Comparison of ENCODE assay signal across 2 cellular contexts in the genomic region with DNA sequence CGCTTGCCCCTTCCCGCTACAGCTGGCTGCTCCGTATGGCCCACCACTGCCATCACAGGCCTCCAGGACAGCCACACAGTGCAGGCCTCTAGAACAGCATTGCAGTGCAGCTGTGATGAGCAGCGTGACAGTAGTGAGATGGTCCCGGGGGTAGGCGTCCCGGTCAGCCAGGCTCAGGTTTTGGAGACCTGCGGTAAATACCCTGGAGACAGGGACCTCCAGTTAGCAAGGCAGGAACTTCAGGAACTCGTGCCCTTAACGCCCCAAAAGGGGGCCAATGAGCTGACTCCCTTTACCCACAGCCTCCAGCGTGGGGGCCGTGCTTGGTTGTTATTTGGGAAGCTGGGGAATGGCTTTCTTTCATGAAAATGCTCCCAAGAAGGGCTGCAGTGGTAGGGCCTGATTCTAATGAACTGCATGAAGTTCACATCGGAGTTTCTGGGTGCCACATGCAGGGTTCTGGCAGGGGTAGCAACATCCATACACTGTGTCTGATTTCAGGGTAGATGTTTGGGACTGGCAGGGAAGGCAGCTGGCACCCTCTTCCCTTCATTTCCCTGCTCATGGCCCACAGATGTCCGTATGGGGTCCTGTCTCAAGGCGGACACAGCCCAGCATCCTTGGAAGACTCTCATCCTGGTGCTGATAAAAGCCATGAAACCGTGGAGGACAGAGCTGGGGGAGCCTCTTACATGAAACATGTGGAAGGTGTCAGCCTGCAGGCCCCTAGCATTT.
TF ChIP-seq lines count a peak whose summit lies in the region.

No MANE protein-coding gene starts in this region.

TF ChIP-seq in HepG2, 621 proteins besides CTCF, POLR2A, EP300 and RAD21:
- TF ChIP-seq, protein P1, sequence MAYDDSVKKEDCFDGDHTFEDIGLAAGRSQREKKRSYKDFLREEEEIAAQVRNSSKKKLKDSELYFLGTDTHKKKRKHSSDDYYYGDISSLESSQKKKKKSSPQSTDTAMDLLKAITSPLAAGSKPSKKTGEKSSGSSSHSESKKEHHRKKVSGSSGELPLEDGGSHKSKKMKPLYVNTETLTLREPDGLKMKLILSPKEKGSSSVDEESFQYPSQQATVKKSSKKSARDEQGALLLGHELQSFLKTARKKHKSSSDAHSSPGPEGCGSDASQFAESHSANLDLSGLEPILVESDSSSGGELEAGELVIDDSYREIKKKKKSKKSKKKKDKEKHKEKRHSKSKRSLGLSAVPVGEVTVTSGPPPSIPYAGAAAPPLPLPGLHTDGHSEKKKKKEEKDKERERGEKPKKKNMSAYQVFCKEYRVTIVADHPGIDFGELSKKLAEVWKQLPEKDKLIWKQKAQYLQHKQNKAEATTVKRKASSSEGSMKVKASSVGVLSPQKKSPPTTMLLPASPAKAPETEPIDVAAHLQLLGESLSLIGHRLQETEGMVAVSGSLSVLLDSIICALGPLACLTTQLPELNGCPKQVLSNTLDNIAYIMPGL (CRISPR knock-in tag; IDR thresholded peaks at IDR 0.05; ENCODE audit: borderline replicate concordance in 1 of 2, low read depth in 1 of 2): no peak
- TF ChIP-seq CENPX (CRISPR knock-in tag; IDR thresholded peaks at IDR 0.05): no peak
- no peak for TF ChIP-seq SMARCE1 (IDR thresholded peaks at IDR 0.05; ENCODE audit: borderline replicate concordance)
- TF ChIP-seq, protein P2, sequence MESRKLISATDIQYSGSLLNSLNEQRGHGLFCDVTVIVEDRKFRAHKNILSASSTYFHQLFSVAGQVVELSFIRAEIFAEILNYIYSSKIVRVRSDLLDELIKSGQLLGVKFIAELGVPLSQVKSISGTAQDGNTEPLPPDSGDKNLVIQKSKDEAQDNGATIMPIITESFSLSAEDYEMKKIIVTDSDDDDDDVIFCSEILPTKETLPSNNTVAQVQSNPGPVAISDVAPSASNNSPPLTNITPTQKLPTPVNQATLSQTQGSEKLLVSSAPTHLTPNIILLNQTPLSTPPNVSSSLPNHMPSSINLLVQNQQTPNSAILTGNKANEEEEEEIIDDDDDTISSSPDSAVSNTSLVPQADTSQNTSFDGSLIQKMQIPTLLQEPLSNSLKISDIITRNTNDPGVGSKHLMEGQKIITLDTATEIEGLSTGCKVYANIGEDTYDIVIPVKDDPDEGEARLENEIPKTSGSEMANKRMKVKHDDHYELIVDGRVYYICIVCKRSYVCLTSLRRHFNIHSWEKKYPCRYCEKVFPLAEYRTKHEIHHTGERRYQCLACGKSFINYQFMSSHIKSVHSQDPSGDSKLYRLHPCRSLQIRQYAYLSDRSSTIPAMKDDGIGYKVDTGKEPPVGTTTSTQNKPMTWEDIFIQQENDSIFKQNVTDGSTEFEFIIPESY (CRISPR knock-in tag; IDR thresholded peaks at IDR 0.05): no peak
- TF ChIP-seq ZNF251 (CRISPR knock-in tag; IDR thresholded peaks at IDR 0.05): no peak
- no peak for TF ChIP-seq TCF12 (IDR thresholded peaks at IDR 0.05)
- TF ChIP-seq TCF12 (CRISPR knock-in tag; IDR thresholded peaks at IDR 0.05): no peak
- TF ChIP-seq, protein P3, sequence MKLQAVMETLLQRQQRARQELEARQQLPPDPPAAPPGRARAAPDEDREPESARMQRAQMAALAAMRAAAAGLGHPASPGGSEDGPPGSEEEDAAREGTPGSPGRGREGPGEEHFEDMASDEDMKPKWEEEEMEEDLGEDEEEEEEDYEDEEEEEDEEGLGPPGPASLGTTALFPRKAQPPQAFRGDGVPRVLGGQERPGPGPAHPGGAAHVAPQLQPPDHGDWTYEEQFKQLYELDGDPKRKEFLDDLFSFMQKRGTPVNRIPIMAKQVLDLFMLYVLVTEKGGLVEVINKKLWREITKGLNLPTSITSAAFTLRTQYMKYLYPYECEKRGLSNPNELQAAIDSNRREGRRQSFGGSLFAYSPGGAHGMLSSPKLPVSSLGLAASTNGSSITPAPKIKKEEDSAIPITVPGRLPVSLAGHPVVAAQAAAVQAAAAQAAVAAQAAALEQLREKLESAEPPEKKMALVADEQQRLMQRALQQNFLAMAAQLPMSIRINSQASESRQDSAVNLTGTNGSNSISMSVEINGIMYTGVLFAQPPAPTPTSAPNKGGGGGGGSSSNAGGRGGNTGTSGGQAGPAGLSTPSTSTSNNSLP (IDR thresholded peaks at IDR 0.05; ENCODE audit: low read depth, low read length): no peak
- TF ChIP-seq, protein P4, sequence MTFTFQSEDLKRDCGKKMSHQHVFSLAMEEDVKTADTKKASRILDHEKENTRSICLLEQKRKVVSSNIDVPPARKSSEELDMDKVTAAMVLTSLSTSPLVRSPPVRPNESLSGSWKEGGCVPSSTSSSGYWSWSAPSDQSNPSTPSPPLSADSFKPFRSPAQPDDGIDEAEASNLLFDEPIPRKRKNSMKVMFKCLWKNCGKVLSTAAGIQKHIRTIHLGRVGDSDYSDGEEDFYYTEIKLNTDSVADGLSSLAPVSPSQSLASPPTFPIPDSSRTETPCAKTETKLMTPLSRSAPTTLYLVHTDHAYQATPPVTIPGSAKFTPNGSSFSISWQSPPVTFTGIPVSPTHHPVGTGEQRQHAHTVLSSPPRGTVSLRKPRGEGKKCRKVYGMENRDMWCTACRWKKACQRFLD (CRISPR knock-in tag; IDR thresholded peaks at IDR 0.05; ENCODE audit: borderline replicate concordance): no peak
- TF ChIP-seq HOXA3 (CRISPR knock-in tag; IDR thresholded peaks at IDR 0.05): no peak
- TF ChIP-seq, protein P5, sequence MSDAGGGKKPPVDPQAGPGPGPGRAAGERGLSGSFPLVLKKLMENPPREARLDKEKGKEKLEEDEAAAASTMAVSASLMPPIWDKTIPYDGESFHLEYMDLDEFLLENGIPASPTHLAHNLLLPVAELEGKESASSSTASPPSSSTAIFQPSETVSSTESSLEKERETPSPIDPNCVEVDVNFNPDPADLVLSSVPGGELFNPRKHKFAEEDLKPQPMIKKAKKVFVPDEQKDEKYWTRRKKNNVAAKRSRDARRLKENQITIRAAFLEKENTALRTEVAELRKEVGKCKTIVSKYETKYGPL (CRISPR knock-in tag; IDR thresholded peaks at IDR 0.05): no peak
- TF ChIP-seq SOX5 (CRISPR knock-in tag; IDR thresholded peaks at IDR 0.05; ENCODE audit: borderline replicate concordance): no peak
TF ChIP-seq in HepG2: peak in this region for 0.

TF ChIP-seq in K562, 482 proteins besides CTCF, POLR2A, EP300 and RAD21:
- TF ChIP-seq ZFP30 (CRISPR knock-in tag; IDR thresholded peaks at IDR 0.05; ENCODE audit: borderline replicate concordance): no peak
- no peak for TF ChIP-seq ZNF184 (CRISPR knock-in tag; IDR thresholded peaks at IDR 0.05)
- no peak for TF ChIP-seq HNRNPL (IDR thresholded peaks at IDR 0.05; ENCODE audit: low read depth, low read length)
- no peak for TF ChIP-seq NR1H2 (CRISPR knock-in tag; IDR thresholded peaks at IDR 0.05)
